In genomic region chr3:98259707-98260106, GRCh38 we compare ENCODE assay signal across 11 cellular contexts. TPM values are rescaled to one million over a fixed set of nuclear protein-coding genes. Genes with fewer than 3 reads are reported as not detected.
DNase-seq lines count a peak whose midpoint lies in the region; ATAC-seq and TF ChIP-seq lines count a peak whose summit lies in the region.
"Had no signal": no experiment of that assay in that cellular context is flagged by ENCODE, and none has a peak within 500 bp of the region (broad histone marks: within the 10 kb centered on the region; RNA-seq: fewer than 3 reads in every experiment).

No MANE protein-coding gene starts in this region.

- H2AFZ ChIP-seq in DND-41 (ENCODE audit: low read depth, low read length) = no peak overlapping the region
- no peak overlapping the region for H2AFZ ChIP-seq in mammary epithelial cell (ENCODE audit: low read depth, low read length)

- H3K27me3 Mint-ChIP-seq in natural killer cell (ENCODE audit: low read depth in 2 of 2) = no peaks in the 10 kb centered on the region
- peaks cover 5% of the 10 kb centered on the region for H3K27me3 Mint-ChIP-seq in activated CD4-positive, alpha-beta memory T cell treated with anti-CD3 and anti-CD28 coated beads, Interleukin-2, amount 10 ng/mL, durations not matched to agents 7 days and 5 days

- no peaks in the 10 kb centered on the region for H3K36me3 Mint-ChIP-seq in natural killer cell
- H3K36me3 Mint-ChIP-seq in activated CD4-positive, alpha-beta memory T cell treated with anti-CD3 and anti-CD28 coated beads, Interleukin-2, amount 10 ng/mL, durations not matched to agents 7 days and 5 days (ENCODE audit: low read depth) = no peaks in the 10 kb centered on the region

- no peaks in the 10 kb centered on the region for H3K79me2 ChIP-seq in DND-41 (ENCODE audit: insufficient read depth, low read length)
- no peaks in the 10 kb centered on the region for H3K79me2 ChIP-seq in mammary epithelial cell (ENCODE audit: insufficient read depth, low read length)

- H3K4me3 Mint-ChIP-seq in natural killer cell = no peak overlapping the region
- no peak overlapping the region for H3K4me3 Mint-ChIP-seq in activated CD4-positive, alpha-beta memory T cell treated with anti-CD3 and anti-CD28 coated beads, Interleukin-2, amount 10 ng/mL, durations not matched to agents 7 days and 5 days

- BruUV-seq in mammary epithelial cell (replicated peaks; lab: Mats Ljungman, UMichigan) = no TSS peak

- no peaks in the 10 kb centered on the region for H3K4me1 Mint-ChIP-seq in natural killer cell
- H3K4me1 Mint-ChIP-seq in activated CD4-positive, alpha-beta memory T cell treated with anti-CD3 and anti-CD28 coated beads, Interleukin-2, amount 10 ng/mL, durations not matched to agents 7 days and 5 days = no peaks in the 10 kb centered on the region

- in situ Hi-C loops in mammary epithelial cell (cut with MboI; ENCODE audit: low sequenced_read_pairs in 2 of 2) = no loop called here

- CTCF ChIA-PET in mammary epithelial cell (lab: Charles Lee; ENCODE audit: low non-redundant PET) = no interaction called here
- CTCF ChIA-PET in activated CD4-positive, alpha-beta memory T cell treated with anti-CD3 and anti-CD28 coated beads, Interleukin-2, amount 10 ng/mL, durations not matched to agents 7 days and 5 days (lab: Charles Lee) = interaction anchor here (1.1 kb wide), 1 partner anchor 118 kb away, joined by 3 read pairs; no protein-coding TSS in a partner anchor

- TF ChIP-seq CTCF in DND-41 (IDR thresholded peaks at IDR 0.05; ENCODE audit: borderline replicate concordance, extremely low read depth, low read length, poor library complexity, severe bottlenecking) = peak; percentile 53
- TF ChIP-seq CTCF in mammary epithelial cell (conservative IDR thresholded peaks at IDR 0.05 in 1 of 2, IDR thresholded peaks at IDR 0.05 in 1 of 2; ENCODE audit: extremely low read depth in 1 of 2, insufficient read depth in 1 of 2, low read depth in 1 of 2, low read length in 2 of 2) = peak; percentile 21 to 40
- no peak for TF ChIP-seq CTCF in natural killer cell (IDR thresholded peaks at IDR 0.05)

- H4K20me1 ChIP-seq in DND-41 (ENCODE audit: insufficient read depth, low read length) (no peaks in the 10 kb centered on the region), mammary epithelial cell (ENCODE audit: insufficient read depth, low read length) (no peaks in the 10 kb centered on the region)

- H3K27ac Mint-ChIP-seq in natural killer cell = no peak overlapping the region
- H3K27ac Mint-ChIP-seq in activated CD4-positive, alpha-beta memory T cell treated with anti-CD3 and anti-CD28 coated beads, Interleukin-2, amount 10 ng/mL, durations not matched to agents 7 days and 5 days = no peak overlapping the region

- no peak overlapping the region for H3K4me3 ChIP-seq in DND-41 (ENCODE audit: low read depth in 1 of 2, low read length in 2 of 2)
- no peak overlapping the region for H3K4me3 ChIP-seq in mammary epithelial cell (replicated peaks in 1 of 3; ENCODE audit: insufficient read depth in 1 of 3, low read depth in 2 of 3, low read length in 3 of 3)

- ATAC-seq in DND-41 (ENCODE audit: insufficient read depth, low read depth) (peak; percentile 67), GM19438 (IDR thresholded peaks at IDR 0.05; ENCODE audit: low read depth, unreplicated experiment) (peak; percentile 72), HG03520 (IDR thresholded peaks at IDR 0.05; ENCODE audit: unreplicated experiment) (peak; percentile 58), natural killer cell (no peak)

- H3K4me1 ChIP-seq in DND-41 (ENCODE audit: insufficient read depth, low read length) = no peaks in the 10 kb centered on the region
- H3K4me1 ChIP-seq in mammary epithelial cell (ENCODE audit: insufficient read depth, low read length) = no peaks in the 10 kb centered on the region

- H3K9me3 Mint-ChIP-seq in natural killer cell = no peaks in the 10 kb centered on the region
- H3K9me3 Mint-ChIP-seq in activated CD4-positive, alpha-beta memory T cell treated with anti-CD3 and anti-CD28 coated beads, Interleukin-2, amount 10 ng/mL, durations not matched to agents 7 days and 5 days = no peaks in the 10 kb centered on the region

- H3K27me3 ChIP-seq in DND-41 (ENCODE audit: insufficient read depth, low read length, poor library complexity) = no peaks in the 10 kb centered on the region
- no peaks in the 10 kb centered on the region for H3K27me3 ChIP-seq in mammary epithelial cell (ENCODE audit: insufficient read depth, low read length)

- no peak overlapping the region for H3K4me2 ChIP-seq in DND-41 (ENCODE audit: insufficient read depth, low read length)
- H3K4me2 ChIP-seq in mammary epithelial cell (ENCODE audit: insufficient read depth, low read depth, low read length) = no peak overlapping the region

- peak; percentile 18 for DNase-seq in DND-41
- no peak for DNase-seq in mammary epithelial cell
- DNase-seq in natural killer cell = no peak
- no peak for DNase-seq in MV-4-11 (lab: John Stamatoyannopoulos, UW)
- no peak for DNase-seq in effector CD8-positive, alpha-beta T cell (lab: John Stamatoyannopoulos, UW)
- no peak for DNase-seq in activated CD4-positive, alpha-beta memory T cell treated with anti-CD3 and anti-CD28 coated beads, Interleukin-2, amount 10 ng/mL, durations not matched to agents 7 days and 5 days
- DNase-seq: COR-L47; stimulated activated naive CD4-positive, alpha-beta T cell treated with Interleukin-2 at 50 U/mL for 16 hours had no signal

- dilution Hi-C loops in mammary epithelial cell (cut with HindIII; ENCODE audit: low sequenced_read_pairs) = no loop called here

- intact Hi-C loops in mammary epithelial cell (cut with micrococcal nuclease) = no loop called here
- intact Hi-C loops in natural killer cell (cut with micrococcal nuclease) = no loop called here

- H3K9ac ChIP-seq in DND-41 (ENCODE audit: low read depth, low read length) (no peak overlapping the region), mammary epithelial cell (ENCODE audit: insufficient read depth, low read length) (no peak overlapping the region)

- H3K27ac ChIP-seq in DND-41 (ENCODE audit: low read length) = no peak overlapping the region
- H3K27ac ChIP-seq in mammary epithelial cell (ENCODE audit: insufficient read depth, low read depth, low read length) = no peak overlapping the region

- no peaks in the 10 kb centered on the region for H3K9me3 ChIP-seq in DND-41 (ENCODE audit: insufficient read depth, low read length, severe bottlenecking)
- H3K9me3 ChIP-seq in mammary epithelial cell (replicated peaks; ENCODE audit: insufficient read depth, low read length) = no peaks in the 10 kb centered on the region

- WGBS in mammary epithelial cell (ENCODE audit: low coverage, missing lambda C conversion rate) = 93% methylated on average over 2 of the region's 2 CpGs

- POLR2A ChIA-PET in activated CD4-positive, alpha-beta memory T cell treated with anti-CD3 and anti-CD28 coated beads, Interleukin-2, amount 10 ng/mL, durations not matched to agents 7 days and 5 days (lab: Charles Lee) = no interaction called here

- H3K36me3 ChIP-seq in DND-41 (ENCODE audit: insufficient read depth, low read length) (no peaks in the 10 kb centered on the region), mammary epithelial cell (ENCODE audit: insufficient read depth, low read length) (no peaks in the 10 kb centered on the region)

RNA-seq across cellular contexts. Expression of gene OR5H6, which starts 4.3 kb away (rescaled TPM):
- total RNA-seq in mammary epithelial cell (not detected), natural killer cell (not detected)
- not detected for polyA plus RNA-seq in mammary epithelial cell
- not detected for polyA minus RNA-seq in mammary epithelial cell
- total RNA-seq in activated CD4-positive, alpha-beta memory T cell treated with anti-CD3 and anti-CD28 coated beads, Interleukin-2, amount 10 ng/mL, durations not matched to agents 7 days and 5 days = not detected
- total RNA-seq: renal cortical epithelial cell had no signal

RNA-seq across cellular contexts. Expression of gene OR5H2, which starts 22.6 kb away (rescaled TPM):
- total RNA-seq in mammary epithelial cell (not detected), natural killer cell (not detected)
- not detected for polyA plus RNA-seq in mammary epithelial cell
- not detected for polyA minus RNA-seq in mammary epithelial cell
- not detected for total RNA-seq in activated CD4-positive, alpha-beta memory T cell treated with anti-CD3 and anti-CD28 coated beads, Interleukin-2, amount 10 ng/mL, durations not matched to agents 7 days and 5 days
- total RNA-seq: renal cortical epithelial cell had no signal

Comparison
In these comparisons a context has a peak if more than half of its experiments do, and no peak if none do; other contexts are left out.
1. ATAC-seq: peak in DND-41 (single experiment), GM19438 (single experiment) and HG03520 (single experiment); none in natural killer cell (0 of 3).